2 cellular contexts compared by ENCODE assay signal in genomic region chr5:68246802-68247201, GRCh38.
TF ChIP-seq lines count a peak whose summit lies in the region.

No MANE protein-coding gene starts in this region.

TF ChIP-seq in SK-N-SH, 30 proteins besides CTCF, POLR2A, EP300 and RAD21:
- TF ChIP-seq ZBTB33 (IDR thresholded peaks at IDR 0.05; ENCODE audit: borderline replicate concordance, low read depth) (no peak), RFX5 (IDR thresholded peaks at IDR 0.05; ENCODE audit: low read length) (no peak), MAX (IDR thresholded peaks at IDR 0.05; ENCODE audit: low read depth) (no peak), SIN3A (IDR thresholded peaks at IDR 0.05; ENCODE audit: borderline replicate concordance, low read depth, low read length) (no peak), ELF1 (IDR thresholded peaks at IDR 0.05) (no peak), REST (IDR thresholded peaks at IDR 0.05; ENCODE audit: low read depth, low read length) (no peak), SMC3 (IDR thresholded peaks at IDR 0.05; ENCODE audit: low read depth, low read length) (0 out of 2 replicates have a peak, but pooled peaks have one; percentile 6)

TF ChIP-seq in SK-N-SH treated with all-trans-retinoic acid at 6 μM for 48 hours, 23 proteins besides CTCF, POLR2A, EP300 and RAD21 (continued from another document):
- TF ChIP-seq CREB5 (CRISPR knock-in tag; IDR thresholded peaks at IDR 0.05; ENCODE audit: low read depth) (no peak), ESRRG (CRISPR knock-in tag; IDR thresholded peaks at IDR 0.05) (no peak), RARB (CRISPR knock-in tag; IDR thresholded peaks at IDR 0.05) (no peak), PATZ1 (CRISPR knock-in tag; IDR thresholded peaks at IDR 0.05; ENCODE audit: borderline replicate concordance) (no peak), TSHZ2 (CRISPR knock-in tag; IDR thresholded peaks at IDR 0.05) (no peak), SNAI2 (CRISPR knock-in tag; IDR thresholded peaks at IDR 0.05) (no peak), ZFP3 (CRISPR knock-in tag; IDR thresholded peaks at IDR 0.05) (no peak)
